In the genomic region with DNA sequence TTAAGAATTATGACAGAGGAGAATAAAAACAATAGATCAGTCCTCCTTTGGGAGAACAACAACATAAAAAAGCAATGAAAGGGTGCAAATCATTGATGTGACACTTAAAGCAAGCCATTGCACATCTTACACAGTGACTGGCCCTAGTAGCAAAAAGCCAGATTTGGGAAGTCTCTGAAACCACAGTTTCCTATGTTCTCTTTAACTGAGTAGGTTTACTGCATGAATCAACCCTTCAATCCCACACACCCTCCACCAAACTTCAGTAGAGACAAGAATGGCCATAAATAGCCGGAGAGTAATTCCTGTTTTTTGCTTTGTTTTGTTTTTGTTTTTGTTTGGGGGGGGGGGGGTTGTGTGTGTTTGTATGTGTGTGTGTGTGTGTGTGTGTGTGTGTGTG, we compare ENCODE assay signal across 18 cellular contexts.
"Had no signal": no experiment of that assay in that cellular context is flagged by ENCODE, and none has a peak within 500 bp of the region (broad histone marks: within the 10 kb centered on the region; RNA-seq: fewer than 3 reads in every experiment).

No MANE protein-coding gene starts in this region.

- H3K4me1 ChIP-seq: left ventricle myocardium inferior, uterus had no signal

- H3K79me2 ChIP-seq: hepatocyte had no signal

- H3K36me3 ChIP-seq: brain microvascular endothelial cell, esophagus muscularis mucosa, left ventricle myocardium inferior, uterus had no signal

- ATAC-seq: activated T-cell treated with anti-CD3 and anti-CD28 coated beads, Interleukin-2, amount 50 U/mL, for 72 hours; mucosa of descending colon; natural killer cell had no signal

- H3K9me3 Mint-ChIP-seq: activated CD4-positive, alpha-beta T cell treated with anti-CD3 and anti-CD28 coated beads, Interleukin-2, amount 10 ng/mL, durations not matched to agents 7 days and 5 days; activated T-cell treated with anti-CD3 and anti-CD28 coated beads, Interleukin-2, amount 50 U/mL, for 72 hours had no signal

- DNase-seq: activated CD4-positive, alpha-beta T cell treated with anti-CD3 and anti-CD28 coated beads, Interleukin-2, amount 10 ng/mL, durations not matched to agents 7 days and 5 days; activated CD8-positive, alpha-beta memory T cell treated with anti-CD3 and anti-CD28 coated beads, Interleukin-2, amount 50 U/mL, for 48 hours; activated gamma-delta T cell; activated naive CD8-positive, alpha-beta T cell treated with anti-CD3 and anti-CD28 coated beads, Interleukin-2, amount 10 ng/mL, durations not matched to agents 7 days and 5 days; activated T-cell treated with anti-CD3 and anti-CD28 coated beads, Interleukin-2, amount 50 U/mL, for 72 hours; anterior cingulate cortex; brain microvascular endothelial cell; left ventricle myocardium inferior; mucosa of descending colon; natural killer cell; stimulated activated CD4-positive, alpha-beta T cell treated with anti-CD3 and anti-CD28 coated beads, Interleukin-12 subunit alpha, Interleukin-12 subunit beta, amount 100 ng/mL, for 4 hours; stimulated activated CD4-positive, alpha-beta T cell treated with anti-CD3 and anti-CD28 coated beads, Interleukin-2, amount 100 ng/mL, for 24 hours; uterus had no signal

- H3K4me3 Mint-ChIP-seq: activated CD4-positive, alpha-beta T cell treated with anti-CD3 and anti-CD28 coated beads, Interleukin-2, amount 10 ng/mL, durations not matched to agents 7 days and 5 days; activated naive CD8-positive, alpha-beta T cell treated with anti-CD3 and anti-CD28 coated beads, Interleukin-2, amount 10 ng/mL, durations not matched to agents 7 days and 5 days; activated T-cell treated with anti-CD3 and anti-CD28 coated beads, Interleukin-2, amount 50 U/mL, for 72 hours; central memory CD8-positive, alpha-beta T cell; memory B cell; natural killer cell had no signal

- H3K27me3 Mint-ChIP-seq: activated CD4-positive, alpha-beta T cell treated with anti-CD3 and anti-CD28 coated beads, Interleukin-2, amount 10 ng/mL, durations not matched to agents 7 days and 5 days; activated naive CD8-positive, alpha-beta T cell treated with anti-CD3 and anti-CD28 coated beads, Interleukin-2, amount 10 ng/mL, durations not matched to agents 7 days and 5 days; central memory CD8-positive, alpha-beta T cell; memory B cell had no signal

- H3K27ac ChIP-seq: brain microvascular endothelial cell, coronary artery, esophagus muscularis mucosa, hepatocyte, left ventricle myocardium inferior, uterus had no signal

- H3K36me3 Mint-ChIP-seq: activated naive CD8-positive, alpha-beta T cell treated with anti-CD3 and anti-CD28 coated beads, Interleukin-2, amount 10 ng/mL, durations not matched to agents 7 days and 5 days; memory B cell; natural killer cell had no signal

- H3K4me3 ChIP-seq: coronary artery, esophagus muscularis mucosa, hepatocyte, left ventricle myocardium inferior, mucosa of descending colon, uterus had no signal

- H3K27me3 ChIP-seq: brain microvascular endothelial cell, esophagus muscularis mucosa, hepatocyte, uterus had no signal

- H3K9me3 ChIP-seq: esophagus muscularis mucosa, mucosa of descending colon, uterus had no signal

- H3K27ac Mint-ChIP-seq: activated CD4-positive, alpha-beta T cell treated with anti-CD3 and anti-CD28 coated beads, Interleukin-2, amount 10 ng/mL, durations not matched to agents 7 days and 5 days; activated naive CD8-positive, alpha-beta T cell treated with anti-CD3 and anti-CD28 coated beads, Interleukin-2, amount 10 ng/mL, durations not matched to agents 7 days and 5 days; activated T-cell treated with anti-CD3 and anti-CD28 coated beads, Interleukin-2, amount 50 U/mL, for 72 hours; memory B cell; natural killer cell had no signal

- H3K4me2 ChIP-seq: hepatocyte had no signal

- H3K4me1 Mint-ChIP-seq: activated CD4-positive, alpha-beta T cell treated with anti-CD3 and anti-CD28 coated beads, Interleukin-2, amount 10 ng/mL, durations not matched to agents 7 days and 5 days; activated naive CD8-positive, alpha-beta T cell treated with anti-CD3 and anti-CD28 coated beads, Interleukin-2, amount 10 ng/mL, durations not matched to agents 7 days and 5 days; central memory CD8-positive, alpha-beta T cell; memory B cell; natural killer cell had no signal

- H2AFZ ChIP-seq: hepatocyte had no signal
